In genomic region chr18:70380915-70381896, GRCh38 we compare ENCODE assay signal across 12 cellular contexts.
A peak's percentile ranks its signal among the peaks of the same experiment; 100 is the strongest.
DNase-seq lines count a peak whose midpoint lies in the region; ATAC-seq, FAIRE-seq and TF ChIP-seq lines count a peak whose summit lies in the region.
"Had no signal": no experiment of that assay in that cellular context is flagged by ENCODE, and none has a peak within 500 bp of the region (broad histone marks: within the 10 kb centered on the region; RNA-seq: fewer than 3 reads in every experiment).

No MANE protein-coding gene starts in this region.

- ATAC-seq in A549, result no peak
- ATAC-seq in GM19452 (IDR thresholded peaks at IDR 0.05; ENCODE audit: unreplicated experiment), result no peak

- no peak overlapping the region for H3K9ac ChIP-seq in Karpas-422 (ENCODE audit: low read length)

- peak overlapping the region; percentile 47; the same call in 1 of the 2 replicates for H2AFZ ChIP-seq in Karpas-422 (ENCODE audit: low read length)

- no peaks in the 10 kb centered on the region for H4K20me1 ChIP-seq in Karpas-422 (ENCODE audit: insufficient read depth, low read depth, low read length)

- CTCF ChIA-PET in A549 (lab: Yijun Ruan, JAX), result interaction anchor here (0.6 to 2.3 kb wide), 4 partner anchors 30 to 186 kb away, joined by 3 to 6 read pairs (median 4); no protein-coding TSS in a partner anchor

- H3K4me3 ChIP-seq in A549 (no peak overlapping the region), Karpas-422 (ENCODE audit: low read length) (no peak overlapping the region), SJCRH30 (no peak overlapping the region)
- H3K4me3 ChIP-seq: SK-N-MC, thoracic aorta had no signal

- no peak for TF ChIP-seq RAD21 in A549 (conservative IDR thresholded peaks at IDR 0.05 in 1 of 2, IDR thresholded peaks at IDR 0.05 in 1 of 2)

- H3K4me2 ChIP-seq in A549, result 0 out of 3 replicates have a peak overlapping the region, but pooled peaks have one; percentile 27
- no peak overlapping the region for H3K4me2 ChIP-seq in Karpas-422 (ENCODE audit: low read depth, low read length, poor library complexity, severe bottlenecking)

- no peaks in the 10 kb centered on the region for H3K9me2 ChIP-seq in Karpas-422 (replicated peaks; ENCODE audit: insufficient read depth, low read length)

- WGBS in A549 (ENCODE audit: missing lambda C conversion rate), result 88% methylated on average over 23 of the region's 23 CpGs

- TF ChIP-seq CTCF in A549 (IDR thresholded peaks at IDR 0.05), result no peak

- H3K4me1 ChIP-seq in A549 (peaks cover 75% of the 10 kb centered on the region), Karpas-422 (ENCODE audit: low read length) (peaks cover 3% of the 10 kb centered on the region; the same call in 1 of the 2 replicates), SJCRH30 (peaks cover 11% of the 10 kb centered on the region; the same call in 1 of the 2 replicates)

- H3K27ac ChIP-seq in A549, result peak overlapping the region; percentile 97 to 98
- no peak overlapping the region for H3K27ac ChIP-seq in Karpas-422 (ENCODE audit: low read length)
- H3K27ac ChIP-seq in SJCRH30, result no peak overlapping the region
- H3K27ac ChIP-seq: brain microvascular endothelial cell, neutrophil, SK-N-MC, thoracic aorta had no signal

- H3K79me2 ChIP-seq in Karpas-422 (ENCODE audit: low read length), result no peaks in the 10 kb centered on the region

- no peak for TF ChIP-seq POLR2A in A549 (IDR thresholded peaks at IDR 0.05; ENCODE audit: low read length)

- POLR2A ChIA-PET in A549 (lab: Yijun Ruan, JAX), result no interaction called here

- H3K27me3 ChIP-seq in Karpas-422 (ENCODE audit: low read length) (no peaks in the 10 kb centered on the region), SJCRH30 (no peaks in the 10 kb centered on the region)
- H3K27me3 ChIP-seq: brain microvascular endothelial cell, neutrophil had no signal

- peaks cover 24% of the 10 kb centered on the region for H3K9me3 ChIP-seq in A549
- no peaks in the 10 kb centered on the region for H3K9me3 ChIP-seq in Karpas-422 (ENCODE audit: low read length)
- no peaks in the 10 kb centered on the region for H3K9me3 ChIP-seq in SJCRH30 (replicated peaks)
- H3K9me3 ChIP-seq: neutrophil, thoracic aorta had no signal

- TF ChIP-seq EP300 in A549 (IDR thresholded peaks at IDR 0.05), result no peak

- no peak for FAIRE-seq in A549 (lab: Jason Lieb, UNC)
- no peak for FAIRE-seq in GM19239 (lab: Jason Lieb, UNC)

- H3K36me3 ChIP-seq in Karpas-422 (ENCODE audit: insufficient read depth, low read length) (no peaks in the 10 kb centered on the region), SJCRH30 (no peaks in the 10 kb centered on the region)
- H3K36me3 ChIP-seq: brain microvascular endothelial cell, neutrophil, thoracic aorta had no signal

- DNase-seq in A549 (ENCODE audit: low read depth in 1 of 2, low spot score in 1 of 2) (peak in 1 of 2 experiments; percentile 44), Karpas-422 (peak; percentile 66), SJCRH30 (peak; percentile 21 to 31), hippocampal formation (lab: John Stamatoyannopoulos, UW) (peak; percentile 65 to 70), NCI-H2029 treated with DMSO at 0.1 percent for 48 hours (lab: John Stamatoyannopoulos, UW) (no peak), GM19239 (ENCODE audit: insufficient read length, low spot score) (no peak)
- no peak for DNase-seq in activated naive CD4-positive, alpha-beta T cell (lab: John Stamatoyannopoulos, UW)
- DNase-seq: brain microvascular endothelial cell had no signal

TF ChIP-seq in A549, 52 proteins besides CTCF, POLR2A, EP300 and RAD21:
- TF ChIP-seq USF2 (IDR thresholded peaks at IDR 0.05), result no peak
- TF ChIP-seq, protein P1, sequence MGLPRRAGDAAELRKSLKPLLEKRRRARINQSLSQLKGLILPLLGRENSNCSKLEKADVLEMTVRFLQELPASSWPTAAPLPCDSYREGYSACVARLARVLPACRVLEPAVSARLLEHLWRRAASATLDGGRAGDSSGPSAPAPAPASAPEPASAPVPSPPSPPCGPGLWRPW (IDR thresholded peaks at IDR 0.05), result no peak
- no peak for TF ChIP-seq BHLHE40 (IDR thresholded peaks at IDR 0.05; ENCODE audit: low read depth, low read length)
- TF ChIP-seq MYC (IDR thresholded peaks at IDR 0.05; ENCODE audit: borderline replicate concordance, low read length), result no peak
- TF ChIP-seq KDM1A (IDR thresholded peaks at IDR 0.05; ENCODE audit: low read depth), result no peak
- no peak for TF ChIP-seq HOXB13 (CRISPR knock-in tag; IDR thresholded peaks at IDR 0.05; ENCODE audit: low read depth)
- TF ChIP-seq SREBF2 (IDR thresholded peaks at IDR 0.05), result no peak
- TF ChIP-seq FOSB (CRISPR knock-in tag; IDR thresholded peaks at IDR 0.05), result no peak
- TF ChIP-seq RCOR1 (IDR thresholded peaks at IDR 0.05; ENCODE audit: low read depth, low read length), result no peak

Comparison
In these comparisons a context has a peak if more than half of its experiments do, and no peak if none do; other contexts are left out.
1. DNase-seq: peak in Karpas-422 (single experiment), SJCRH30 (2 of 2) and hippocampal formation (2 of 2); none in NCI-H2029 treated with DMSO at 0.1 percent for 48 hours (single experiment), GM19239 (single experiment) and activated naive CD4-positive, alpha-beta T cell (0 of 4).
2. H3K27ac ChIP-seq: peak in A549 (2 of 2); none in Karpas-422 (single experiment) and SJCRH30 (single experiment).